In the genomic region with DNA sequence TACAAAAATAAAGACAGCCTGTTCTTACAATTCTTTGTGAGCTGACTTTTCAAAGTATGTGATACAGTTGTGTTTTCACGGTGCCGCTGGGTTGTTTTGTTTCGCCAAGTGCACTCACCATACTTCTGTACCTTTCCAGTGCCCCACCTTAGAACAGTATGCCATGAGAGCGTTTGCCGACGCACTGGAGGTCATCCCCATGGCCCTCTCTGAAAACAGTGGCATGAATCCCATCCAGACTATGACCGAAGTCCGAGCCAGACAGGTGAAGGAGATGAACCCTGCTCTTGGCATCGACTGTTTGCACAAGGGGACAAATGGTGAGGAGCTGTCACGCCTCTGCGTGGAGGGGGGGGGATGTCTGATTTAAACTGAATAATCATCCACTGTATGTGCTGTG, we compare ENCODE assay signal across 23 cellular contexts.
"Had no signal": no experiment of that assay in that cellular context is flagged by ENCODE, and none has a peak within 500 bp of the region (broad histone marks: within the 10 kb centered on the region; RNA-seq: fewer than 3 reads in every experiment).

No MANE protein-coding gene starts in this region.

- H3K27me3 Mint-ChIP-seq: stimulated activated naive B cell treated with anti-CD40 and anti-IgM and Interleukin-4, amounts not matched to agents 10 μg/mL and 1 μg/mL and 100 μg/mL, for 72 hours; stimulated activated naive CD8-positive, alpha-beta T cell treated with anti-CD3 and anti-CD28 coated beads, Interleukin-15, amount 100 ng/mL, for 72 hours; type B pancreatic cell had no signal

- DNase-seq: effector memory CD4-positive, alpha-beta T cell; immature natural killer cell; left ventricle myocardium inferior; mesenchymal stem cell; midbrain; spleen; stimulated activated CD4-positive, alpha-beta T cell treated with anti-CD3 and anti-CD28 coated beads, Interleukin-15, amount 100 ng/mL, for 24 hours; stimulated activated CD4-positive, alpha-beta T cell treated with anti-CD3 and anti-CD28 coated beads, Interleukin-1b, Interleukin-23, amount 100 ng/mL, for 48 hours; stimulated activated CD4-positive, alpha-beta T cell treated with anti-CD3 and anti-CD28 coated beads, Interleukin-4, amount 100 ng/mL, for 4 hours; stimulated activated naive B cell treated with anti-CD40 and anti-IgM and Interleukin-4, amounts not matched to agents 10 μg/mL and 1 μg/mL and 100 μg/mL, for 72 hours; stimulated activated naive CD8-positive, alpha-beta T cell treated with anti-CD3 and anti-CD28 coated beads, Interleukin-15, amount 100 ng/mL, for 72 hours had no signal

- H3K9me3 ChIP-seq: left ventricle myocardium inferior, prostate gland, spleen, thoracic aorta had no signal

- H3K4me1 ChIP-seq: left ventricle myocardium inferior, parathyroid adenoma, prostate gland had no signal

- ATAC-seq: esophagus mucosa; sciatic nerve; stimulated activated naive B cell treated with anti-CD40 and anti-IgM and Interleukin-4, amounts not matched to agents 10 μg/mL and 1 μg/mL and 100 μg/mL, for 72 hours; stimulated activated naive CD8-positive, alpha-beta T cell treated with anti-CD3 and anti-CD28 coated beads, Interleukin-15, amount 100 ng/mL, for 72 hours had no signal

- H3K27ac ChIP-seq: left ventricle myocardium inferior, parathyroid adenoma, prostate gland, spleen, thoracic aorta had no signal

- H3K27ac Mint-ChIP-seq: immature natural killer cell; stimulated activated naive B cell treated with anti-CD40 and anti-IgM and Interleukin-4, amounts not matched to agents 10 μg/mL and 1 μg/mL and 100 μg/mL, for 72 hours; type B pancreatic cell had no signal

- H3K79me2 ChIP-seq: parathyroid adenoma had no signal

- H2AFZ ChIP-seq: parathyroid adenoma had no signal

- H3K9me3 Mint-ChIP-seq: immature natural killer cell; nephron; stimulated activated naive B cell treated with anti-CD40 and anti-IgM and Interleukin-4, amounts not matched to agents 10 μg/mL and 1 μg/mL and 100 μg/mL, for 72 hours; stimulated activated naive CD8-positive, alpha-beta T cell treated with anti-CD3 and anti-CD28 coated beads, Interleukin-15, amount 100 ng/mL, for 72 hours; type B pancreatic cell had no signal

- H3K9ac ChIP-seq: parathyroid adenoma had no signal

- H3K4me3 ChIP-seq: left ventricle myocardium inferior, lung, prostate gland, spleen, thoracic aorta had no signal

- H3K27me3 ChIP-seq: spleen had no signal

- FAIRE-seq: endometrium, frontal cortex, keratinocyte, urothelium cell line had no signal

- H3K4me3 Mint-ChIP-seq: immature natural killer cell; nephron; stimulated activated naive B cell treated with anti-CD40 and anti-IgM and Interleukin-4, amounts not matched to agents 10 μg/mL and 1 μg/mL and 100 μg/mL, for 72 hours; stimulated activated naive CD8-positive, alpha-beta T cell treated with anti-CD3 and anti-CD28 coated beads, Interleukin-15, amount 100 ng/mL, for 72 hours; type B pancreatic cell had no signal
